22 cellular contexts compared by ENCODE assay signal in genomic region chr16:83942815-83943515, GRCh38. TPM values are rescaled to one million over a fixed set of nuclear protein-coding genes. Genes with fewer than 3 reads are reported as not detected.
DNase-seq lines count a peak whose midpoint lies in the region; ATAC-seq and TF ChIP-seq lines count a peak whose summit lies in the region.
"Had no signal": no experiment of that assay in that cellular context is flagged by ENCODE, and none has a peak within 500 bp of the region (broad histone marks: within the 10 kb centered on the region; RNA-seq: fewer than 3 reads in every experiment).

No MANE protein-coding gene starts in this region.

- POLR2A ChIA-PET in activated CD4-positive, alpha-beta T cell treated with anti-CD3 and anti-CD28 coated beads, Interleukin-2, amount 10 ng/mL, durations not matched to agents 7 days and 5 days (lab: Charles Lee): no interaction called here

- no peaks in the 10 kb centered on the region for H4K20me1 ChIP-seq in osteoblast (ENCODE audit: insufficient read depth, low read length)

- intact Hi-C loops in left ventricle myocardium superior (cut with micrococcal nuclease): no loop called here
- intact Hi-C loops in left ventricle myocardium inferior (cut with micrococcal nuclease): no loop called here
- intact Hi-C loops in left lung (cut with DNase I): no loop called here
- intact Hi-C loops in colonic mucosa (cut with DNase I): no loop called here

- peaks cover 19% of the 10 kb centered on the region for H3K4me1 ChIP-seq in left ventricle myocardium inferior
- H3K4me1 ChIP-seq in left lung: peaks cover 0 to 4% of the 10 kb centered on the region in 2 donors
- H3K4me1 ChIP-seq in osteoblast (ENCODE audit: insufficient read depth, low read length): no peaks in the 10 kb centered on the region
- H3K4me1 ChIP-seq in colonic mucosa: no peaks in the 10 kb centered on the region

- H2AFZ ChIP-seq in osteoblast (ENCODE audit: low read length): no peak overlapping the region
- H2AFZ ChIP-seq: GM23338 had no signal

- TF ChIP-seq CTCF in left ventricle myocardium inferior (IDR thresholded peaks at IDR 0.05; ENCODE audit: borderline replicate concordance): no peak
- TF ChIP-seq CTCF in left lung (IDR thresholded peaks at IDR 0.05): no peak
- TF ChIP-seq CTCF in osteoblast (IDR thresholded peaks at IDR 0.05; ENCODE audit: extremely low read depth, low read depth, low read length): no peak
- TF ChIP-seq CTCF in colonic mucosa (IDR thresholded peaks at IDR 0.05): no peak

- H3K27ac Mint-ChIP-seq in activated CD4-positive, alpha-beta T cell treated with anti-CD3 and anti-CD28 coated beads, Interleukin-2, amount 10 ng/mL, durations not matched to agents 7 days and 5 days: no peak overlapping the region
- H3K27ac Mint-ChIP-seq in natural killer cell treated with Interleukin-12 subunit alpha and Interleukin-12 subunit beta and Interleukin-15 and Interleukin-18, amount 100 ng/mL, for 72 hours: no peak overlapping the region
- H3K27ac Mint-ChIP-seq: B cell; CD4-positive, CD25-positive, alpha-beta regulatory T cell; GM23338 had no signal

- H3K27me3 ChIP-seq in left ventricle myocardium inferior (ENCODE audit: low read depth): no peaks in the 10 kb centered on the region
- H3K27me3 ChIP-seq in left lung: no peaks in the 10 kb centered on the region
- H3K27me3 ChIP-seq in osteoblast (ENCODE audit: insufficient read depth, low read length): peaks cover 4% of the 10 kb centered on the region
- no peaks in the 10 kb centered on the region for H3K27me3 ChIP-seq in colonic mucosa
- H3K27me3 ChIP-seq: SJSA1 had no signal

- no peaks in the 10 kb centered on the region for H3K27me3 Mint-ChIP-seq in activated CD4-positive, alpha-beta T cell treated with anti-CD3 and anti-CD28 coated beads, Interleukin-2, amount 10 ng/mL, durations not matched to agents 7 days and 5 days
- H3K27me3 Mint-ChIP-seq in natural killer cell treated with Interleukin-12 subunit alpha and Interleukin-12 subunit beta and Interleukin-15 and Interleukin-18, amount 100 ng/mL, for 72 hours: peaks cover 0 to 2% of the 10 kb centered on the region in 2 donors
- H3K27me3 Mint-ChIP-seq: CD4-positive, CD25-positive, alpha-beta regulatory T cell had no signal

- peaks cover 9% of the 10 kb centered on the region for H3K4me1 Mint-ChIP-seq in activated CD4-positive, alpha-beta T cell treated with anti-CD3 and anti-CD28 coated beads, Interleukin-2, amount 10 ng/mL, durations not matched to agents 7 days and 5 days
- H3K4me1 Mint-ChIP-seq in natural killer cell treated with Interleukin-12 subunit alpha and Interleukin-12 subunit beta and Interleukin-15 and Interleukin-18, amount 100 ng/mL, for 72 hours (ENCODE audit: low read depth in 2 of 2): no peaks in the 10 kb centered on the region

- no peaks in the 10 kb centered on the region for H3K79me2 ChIP-seq in osteoblast (ENCODE audit: insufficient read depth, low read length)

- H3K36me3 Mint-ChIP-seq in activated CD4-positive, alpha-beta T cell treated with anti-CD3 and anti-CD28 coated beads, Interleukin-2, amount 10 ng/mL, durations not matched to agents 7 days and 5 days (ENCODE audit: low read depth): no peaks in the 10 kb centered on the region
- H3K36me3 Mint-ChIP-seq in natural killer cell treated with Interleukin-12 subunit alpha and Interleukin-12 subunit beta and Interleukin-15 and Interleukin-18, amount 100 ng/mL, for 72 hours: no peaks in the 10 kb centered on the region
- H3K36me3 Mint-ChIP-seq: CD4-positive, CD25-positive, alpha-beta regulatory T cell had no signal

- H3K9ac ChIP-seq in colonic mucosa (ENCODE audit: low read depth in 2 of 2, low read length in 2 of 2): no peak overlapping the region

- DNase-seq in left ventricle myocardium superior: no peak
- DNase-seq in left ventricle myocardium inferior: no peak
- DNase-seq in left lung: no peak
- DNase-seq in osteoblast (ENCODE audit: insufficient read length, low spot score, missing footprints): peak; percentile 23
- DNase-seq in activated CD4-positive, alpha-beta T cell treated with anti-CD3 and anti-CD28 coated beads, Interleukin-2, amount 10 ng/mL, durations not matched to agents 7 days and 5 days: no peak
- no peak for DNase-seq in natural killer cell treated with Interleukin-12 subunit alpha and Interleukin-12 subunit beta and Interleukin-15 and Interleukin-18, amount 100 ng/mL, for 72 hours (ENCODE audit: low spot score)
- no peak for DNase-seq in colonic mucosa
- DNase-seq: 8988T; CD4-positive, CD25-positive, alpha-beta regulatory T cell; COR-L47; DMS53; EL; NCI-H1436; NCI-H1930; NCI-H226; NCI-H524 treated with DMSO at 0.1 percent for 48 hours had no signal

- no peak overlapping the region for H3K4me3 Mint-ChIP-seq in activated CD4-positive, alpha-beta T cell treated with anti-CD3 and anti-CD28 coated beads, Interleukin-2, amount 10 ng/mL, durations not matched to agents 7 days and 5 days
- no peak overlapping the region for H3K4me3 Mint-ChIP-seq in natural killer cell treated with Interleukin-12 subunit alpha and Interleukin-12 subunit beta and Interleukin-15 and Interleukin-18, amount 100 ng/mL, for 72 hours
- H3K4me3 Mint-ChIP-seq: B cell; CD4-positive, CD25-positive, alpha-beta regulatory T cell; GM23338 had no signal

- H3K9me3 Mint-ChIP-seq in activated CD4-positive, alpha-beta T cell treated with anti-CD3 and anti-CD28 coated beads, Interleukin-2, amount 10 ng/mL, durations not matched to agents 7 days and 5 days: no peaks in the 10 kb centered on the region
- no peaks in the 10 kb centered on the region for H3K9me3 Mint-ChIP-seq in natural killer cell treated with Interleukin-12 subunit alpha and Interleukin-12 subunit beta and Interleukin-15 and Interleukin-18, amount 100 ng/mL, for 72 hours
- H3K9me3 Mint-ChIP-seq: CD4-positive, CD25-positive, alpha-beta regulatory T cell; GM23338 had no signal

- H3K9me3 ChIP-seq in left ventricle myocardium inferior (replicated peaks) (no peaks in the 10 kb centered on the region), left lung (no peaks in the 10 kb centered on the region), osteoblast (ENCODE audit: low read depth, low read length) (no peaks in the 10 kb centered on the region), colonic mucosa (no peaks in the 10 kb centered on the region)
- H3K9me3 ChIP-seq: SJSA1 had no signal

- H3K4me3 ChIP-seq in left ventricle myocardium inferior (no peak overlapping the region), left lung (no peak overlapping the region), osteoblast (ENCODE audit: insufficient read depth, low read length) (no peak overlapping the region), colonic mucosa (no peak overlapping the region)
- H3K4me3 ChIP-seq: GM12878, GM23338, SJSA1 had no signal

- CTCF ChIA-PET in activated CD4-positive, alpha-beta T cell treated with anti-CD3 and anti-CD28 coated beads, Interleukin-2, amount 10 ng/mL, durations not matched to agents 7 days and 5 days (lab: Charles Lee): no interaction called here

- H3K27ac ChIP-seq in left ventricle myocardium inferior (replicated peaks) (no peak overlapping the region), left lung (no peak overlapping the region), osteoblast (ENCODE audit: low read depth, low read length) (no peak overlapping the region), colonic mucosa (no peak overlapping the region)
- H3K27ac ChIP-seq: SJSA1 had no signal

- H3K36me3 ChIP-seq in left ventricle myocardium inferior: no peaks in the 10 kb centered on the region
- H3K36me3 ChIP-seq in left lung: no peaks in the 10 kb centered on the region
- H3K36me3 ChIP-seq in osteoblast (ENCODE audit: insufficient read depth, low read length): no peaks in the 10 kb centered on the region
- no peaks in the 10 kb centered on the region for H3K36me3 ChIP-seq in colonic mucosa
- H3K36me3 ChIP-seq: SJSA1 had no signal

- peak; percentile 31 for ATAC-seq in left ventricle myocardium superior
- ATAC-seq in left lung: peak; percentile 48
- ATAC-seq in HG03025 (IDR thresholded peaks at IDR 0.05; ENCODE audit: low FRiP score, unreplicated experiment): no peak
- no peak for ATAC-seq in natural killer cell treated with Interleukin-12 subunit alpha and Interleukin-12 subunit beta and Interleukin-15 and Interleukin-18, amount 100 ng/mL, for 72 hours
- ATAC-seq: GM12878, GM23338 had no signal

- no peak overlapping the region for H3K4me2 ChIP-seq in osteoblast (ENCODE audit: insufficient read depth, low read length)
- H3K4me2 ChIP-seq: GM23338 had no signal

RNA-seq across cellular contexts. Expression of gene OSGIN1, which starts 10.1 kb away (rescaled TPM):
- total RNA-seq in left ventricle myocardium superior: 4.7 TPM
- 12.5 TPM for total RNA-seq in left ventricle myocardium inferior
- 10 to 100 TPM in 1 of 2 donors, 1 to 10 TPM in 1; 9.4 to 18.0 TPM for total RNA-seq in left lung
- total RNA-seq in osteoblast: 3.6 and 5.0 TPM in 2 replicates
- under 1 TPM; 0.48 to 0.77 TPM for total RNA-seq in activated CD4-positive, alpha-beta T cell treated with anti-CD3 and anti-CD28 coated beads, Interleukin-2, amount 10 ng/mL, durations not matched to agents 7 days and 5 days
- total RNA-seq in natural killer cell treated with Interleukin-12 subunit alpha and Interleukin-12 subunit beta and Interleukin-15 and Interleukin-18, amount 100 ng/mL, for 72 hours: under 1 TPM in 1 of 2 donors, not detected in 1; 0.38 TPM
- total RNA-seq in colonic mucosa: 10 to 100 TPM in 1 of 2 donors, 1 to 10 TPM in 1; 9.4 to 11.9 TPM

RNA-seq across cellular contexts. Expression of gene NECAB2, which starts 25.1 kb away (rescaled TPM):
- 0.84 TPM for total RNA-seq in left ventricle myocardium superior
- total RNA-seq in left ventricle myocardium inferior: 0.69 TPM
- under 1 TPM; 0.17 to 0.39 TPM for total RNA-seq in left lung
- 0.29 and 0.72 TPM in 2 replicates for total RNA-seq in osteoblast
- not detected for total RNA-seq in activated CD4-positive, alpha-beta T cell treated with anti-CD3 and anti-CD28 coated beads, Interleukin-2, amount 10 ng/mL, durations not matched to agents 7 days and 5 days
- not detected for total RNA-seq in natural killer cell treated with Interleukin-12 subunit alpha and Interleukin-12 subunit beta and Interleukin-15 and Interleukin-18, amount 100 ng/mL, for 72 hours
- total RNA-seq in colonic mucosa: under 1 TPM; 0.25 to 0.42 TPM
- total RNA-seq: B cell; CD4-positive, CD25-positive, alpha-beta regulatory T cell; GM12878; M059J; SJSA1 had no signal

RNA-seq across cellular contexts. Expression of gene MLYCD, which starts 44.0 kb away (rescaled TPM):
- total RNA-seq in left ventricle myocardium superior (49.0 TPM), left ventricle myocardium inferior (50.4 TPM), left lung (1 to 10 TPM; 6.4 to 6.6 TPM), osteoblast (5.1 and 5.6 TPM in 2 replicates), colonic mucosa (10 to 100 TPM in 1 of 2 donors, 1 to 10 TPM in 1; 5.5 to 10.6 TPM)
- total RNA-seq in activated CD4-positive, alpha-beta T cell treated with anti-CD3 and anti-CD28 coated beads, Interleukin-2, amount 10 ng/mL, durations not matched to agents 7 days and 5 days: 1 to 10 TPM; 5.3 TPM
- 1 to 10 TPM; 6.1 to 7.1 TPM for total RNA-seq in natural killer cell treated with Interleukin-12 subunit alpha and Interleukin-12 subunit beta and Interleukin-15 and Interleukin-18, amount 100 ng/mL, for 72 hours

Comparison
In these comparisons a context has a peak if more than half of its experiments do, and no peak if none do; other contexts are left out.
1. ATAC-seq: peak in left ventricle myocardium superior (single experiment) and left lung (single experiment); none in HG03025 (single experiment) and natural killer cell treated with Interleukin-12 subunit alpha and Interleukin-12 subunit beta and Interleukin-15 and Interleukin-18, amount 100 ng/mL, for 72 hours (0 of 2).